8 cellular contexts compared by ENCODE assay signal in the genomic region with DNA sequence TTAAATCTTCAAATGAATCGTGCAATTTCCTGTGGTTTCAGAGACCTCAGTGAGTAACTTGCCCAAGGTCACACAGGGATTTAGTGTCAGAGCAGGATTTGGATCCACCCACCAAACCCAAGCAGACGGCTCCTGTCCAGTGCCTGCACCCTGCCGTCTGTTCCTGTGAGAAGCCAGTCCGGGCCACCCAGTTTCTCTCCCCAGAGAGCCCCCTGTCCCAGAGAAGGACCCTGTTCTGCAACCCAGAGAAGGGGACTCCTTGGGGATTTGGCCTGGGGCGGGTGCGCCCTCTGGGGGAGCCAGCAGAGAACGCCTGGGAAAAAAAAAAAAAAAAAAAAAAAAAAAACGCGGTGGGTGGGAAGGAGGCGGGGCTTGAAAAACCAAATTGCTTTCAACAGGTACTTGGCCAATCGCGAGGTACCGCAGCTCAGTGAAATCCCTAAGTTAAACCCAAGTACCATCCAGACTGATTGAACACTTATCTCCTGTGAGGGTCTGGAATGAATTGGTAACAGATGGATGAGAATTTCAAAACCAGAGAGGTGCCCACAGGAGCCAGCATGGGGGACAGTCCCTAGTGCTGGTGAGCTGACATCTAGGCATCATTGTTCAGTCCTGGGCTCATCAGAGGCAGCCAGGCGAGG. TPM values are rescaled to one million over a fixed set of nuclear protein-coding genes. Genes with fewer than 3 reads are reported as not detected.
DNase-seq lines count a peak whose midpoint lies in the region; ATAC-seq, FAIRE-seq and TF ChIP-seq lines count a peak whose summit lies in the region.

No MANE protein-coding gene starts in this region.

- H3K4me1 Mint-ChIP-seq in osteocyte (ENCODE audit: unreplicated experiment) = no peaks in the 10 kb centered on the region

- no peak overlapping the region for H3K27ac Mint-ChIP-seq in osteocyte (ENCODE audit: unreplicated experiment)

- no peak for FAIRE-seq in GM19239 (lab: Jason Lieb, UNC)

- TF ChIP-seq CTCF in osteocyte (IDR thresholded peaks at IDR 0.05) = peak; percentile 41

- H3K27me3 Mint-ChIP-seq in osteocyte (ENCODE audit: unreplicated experiment) = peaks cover 9% of the 10 kb centered on the region

- peak; percentile 63 for DNase-seq in AG08395 (ENCODE audit: low spot score)
- DNase-seq in GM19239 (ENCODE audit: insufficient read length, low spot score) = peak; percentile 40
- peak; percentile 47 for DNase-seq in NCI-H69 (lab: John Stamatoyannopoulos, UW)
- peak; percentile 23 for DNase-seq in activated T-cell treated with anti-CD3 and anti-CD28 coated beads for 24 hours (ENCODE audit: low read depth)
- DNase-seq in fibroblast of the conjunctiva (ENCODE audit: low read depth) = peak; percentile 12
- no peak for DNase-seq in osteocyte (ENCODE audit: extremely low spot score, unreplicated experiment)
- DNase-seq in activated gamma-delta T cell (lab: John Stamatoyannopoulos, UW) = no peak

- no peaks in the 10 kb centered on the region for H3K9me3 Mint-ChIP-seq in osteocyte (ENCODE audit: unreplicated experiment)

- H3K4me3 Mint-ChIP-seq in osteocyte (ENCODE audit: unreplicated experiment) = no peak overlapping the region

- no peaks in the 10 kb centered on the region for H3K36me3 Mint-ChIP-seq in osteocyte (ENCODE audit: unreplicated experiment)

- no peak for ATAC-seq in GM18868 (IDR thresholded peaks at IDR 0.05; ENCODE audit: unreplicated experiment)

RNA-seq across cellular contexts. Expression of a gene that starts 30.9 kb away (rescaled TPM):
- 0.16 TPM in 1 of 2 replicates, not detected in the other for total RNA-seq in osteocyte

Comparison
In these comparisons a context has a peak if more than half of its experiments do, and no peak if none do; other contexts are left out.
1. DNase-seq: peak in AG08395 (single experiment), GM19239 (single experiment), NCI-H69 (single experiment), activated T-cell treated with anti-CD3 and anti-CD28 coated beads for 24 hours (single experiment) and fibroblast of the conjunctiva (single experiment); none in osteocyte (single experiment) and activated gamma-delta T cell (single experiment).